In genomic region chr1:220764757-220765156, GRCh38 we compare ENCODE assay signal across 21 cellular contexts. TPM values are rescaled to one million over a fixed set of nuclear protein-coding genes. Genes with fewer than 3 reads are reported as not detected.
DNase-seq lines count a peak whose midpoint lies in the region; TF ChIP-seq lines count a peak whose summit lies in the region.
"Had no signal": no experiment of that assay in that cellular context is flagged by ENCODE, and none has a peak within 500 bp of the region (broad histone marks: within the 10 kb centered on the region; RNA-seq: fewer than 3 reads in every experiment).

No MANE protein-coding gene starts in this region.

- H3K4ac ChIP-seq in trophoblast cell (ENCODE audit: low read depth, low read length): no peak overlapping the region

- H4K91ac ChIP-seq in trophoblast cell (ENCODE audit: low read depth, low read length): no peak overlapping the region

- DNase-seq in cardiac muscle cell (ENCODE audit: low read depth in 1 of 2, low spot score in 1 of 2) (no peak), left ventricle myocardium inferior (no peak), colonic mucosa (peak; percentile 6), trophoblast cell (no peak), DMS153 (lab: John Stamatoyannopoulos, UW) (no peak), SIG-M5 treated with dmso at 0.1 percent for 504 hours (lab: John Stamatoyannopoulos, UW; ENCODE audit: unreplicated experiment) (no peak)
- DNase-seq in activated CD4-positive, alpha-beta T cell treated with anti-CD3 and anti-CD28 coated beads for 1 hour: no peak
- DNase-seq: CD4-positive, CD25-positive, alpha-beta regulatory T cell; CD8-positive, alpha-beta T cell; DMS 273 treated with DMSO at 0.1 percent for 48 hours; DMS53; DMS79 treated with DMSO at 0.1 percent for 48 hours; GF-D8; GOT3; HFFc6 had no signal

- no CpG with 5 or more reads among the region's 3 CpGs for WGBS in trophoblast cell (ENCODE audit: extremely low coverage, insufficient coverage, insufficient read length)

- H2BK120ac ChIP-seq in trophoblast cell (ENCODE audit: insufficient read depth, low read length, poor library complexity): no peak overlapping the region

- no peaks in the 10 kb centered on the region for H3K79me2 ChIP-seq in trophoblast cell (ENCODE audit: control insufficient read depth, insufficient read depth, low read length, poor library complexity)

- H3K9me3 ChIP-seq in cardiac muscle cell (ENCODE audit: low read depth): no peaks in the 10 kb centered on the region
- H3K9me3 ChIP-seq in left ventricle myocardium inferior (replicated peaks): no peaks in the 10 kb centered on the region
- no peaks in the 10 kb centered on the region for H3K9me3 ChIP-seq in colonic mucosa
- no peaks in the 10 kb centered on the region for H3K9me3 ChIP-seq in trophoblast cell (ENCODE audit: insufficient read depth, low read depth, low read length)
- H3K9me3 ChIP-seq in subcutaneous abdominal adipose tissue (ENCODE audit: control insufficient read depth in 5 of 5, low read length in 5 of 5): no peaks in the 10 kb centered on the region
- H3K9me3 ChIP-seq: HAP-1 had no signal

- H3K4me1 ChIP-seq in cardiac muscle cell (ENCODE audit: low read depth) (peaks cover 25% of the 10 kb centered on the region), left ventricle myocardium inferior (peaks cover 44% of the 10 kb centered on the region), colonic mucosa (peaks cover 4% of the 10 kb centered on the region), trophoblast cell (ENCODE audit: control insufficient read depth in 1 of 2, insufficient read depth in 2 of 2, low read length in 2 of 2) (peaks cover 0 to 4% of the 10 kb centered on the region in 2 experiments), subcutaneous abdominal adipose tissue (ENCODE audit: control insufficient read depth in 5 of 5, insufficient read depth in 5 of 5, low read length in 5 of 5) (peaks cover 0 to 24% (median 11%) of the 10 kb centered on the region in 5 donors)
- H3K4me1 ChIP-seq: HAP-1 had no signal

- H3K27ac ChIP-seq in cardiac muscle cell (peak overlapping the region; percentile 29), left ventricle myocardium inferior (replicated peaks) (no peak overlapping the region), colonic mucosa (no peak overlapping the region), trophoblast cell (ENCODE audit: low read depth, low read length) (no peak overlapping the region), subcutaneous abdominal adipose tissue (ENCODE audit: low read depth, low read length) (peak overlapping the region; percentile 40)
- H3K27ac ChIP-seq: 22Rv1, BLaER1, C4-2B had no signal

- H3K14ac ChIP-seq in trophoblast cell (ENCODE audit: low read length): no peak overlapping the region

- H2AFZ ChIP-seq in trophoblast cell (ENCODE audit: insufficient read depth, low read length, poor library complexity): no peak overlapping the region

- H3K36me3 ChIP-seq in cardiac muscle cell: peaks cover 7% of the 10 kb centered on the region
- H3K36me3 ChIP-seq in left ventricle myocardium inferior: peaks cover 59% of the 10 kb centered on the region
- no peaks in the 10 kb centered on the region for H3K36me3 ChIP-seq in colonic mucosa
- peaks cover 3% of the 10 kb centered on the region in 2 experiments for H3K36me3 ChIP-seq in trophoblast cell (ENCODE audit: control insufficient read depth in 1 of 2, insufficient read depth in 2 of 2, low read length in 2 of 2)
- peaks cover 3 to 46% (median 25%) of the 10 kb centered on the region in 5 donors for H3K36me3 ChIP-seq in subcutaneous abdominal adipose tissue (ENCODE audit: control insufficient read depth in 5 of 5, insufficient read depth in 5 of 5, low read length in 5 of 5)
- H3K36me3 ChIP-seq: BLaER1, HAP-1 had no signal

- H3K4me2 ChIP-seq in trophoblast cell (ENCODE audit: low read length): no peak overlapping the region
- H3K4me2 ChIP-seq: BLaER1 had no signal

- H3K4me3 ChIP-seq in cardiac muscle cell (no peak overlapping the region), left ventricle myocardium inferior (no peak overlapping the region), colonic mucosa (no peak overlapping the region), trophoblast cell (ENCODE audit: low read depth, low read length) (no peak overlapping the region), subcutaneous abdominal adipose tissue (ENCODE audit: low read depth in 1 of 5, low read length in 5 of 5) (no peak overlapping the region)
- H3K4me3 ChIP-seq: BLaER1, HAP-1 had no signal

- no peak overlapping the region for H2AK5ac ChIP-seq in trophoblast cell (ENCODE audit: low read length)

- H3K79me1 ChIP-seq in trophoblast cell (ENCODE audit: low read length): no peaks in the 10 kb centered on the region

- no peaks in the 10 kb centered on the region for H3K27me3 ChIP-seq in cardiac muscle cell
- H3K27me3 ChIP-seq in left ventricle myocardium inferior (ENCODE audit: low read depth): no peaks in the 10 kb centered on the region
- no peaks in the 10 kb centered on the region for H3K27me3 ChIP-seq in colonic mucosa
- no peaks in the 10 kb centered on the region for H3K27me3 ChIP-seq in trophoblast cell (ENCODE audit: insufficient read depth, low read length)
- no peaks in the 10 kb centered on the region for H3K27me3 ChIP-seq in subcutaneous abdominal adipose tissue (ENCODE audit: control insufficient read depth in 5 of 5, insufficient read depth in 4 of 5, low read length in 5 of 5)
- H3K27me3 ChIP-seq: BLaER1 had no signal

- H3K9ac ChIP-seq in colonic mucosa (ENCODE audit: low read depth in 2 of 2, low read length in 2 of 2) (no peak overlapping the region), trophoblast cell (ENCODE audit: low read length) (no peak overlapping the region), subcutaneous abdominal adipose tissue (ENCODE audit: low read length in 5 of 5) (no peak overlapping the region)
- H3K9ac ChIP-seq: BLaER1 had no signal

- H4K8ac ChIP-seq in trophoblast cell (ENCODE audit: low read depth, low read length): no peak overlapping the region

- no peak for TF ChIP-seq CTCF in cardiac muscle cell (IDR thresholded peaks at IDR 0.05; ENCODE audit: low read depth, low read length)
- TF ChIP-seq CTCF in left ventricle myocardium inferior (IDR thresholded peaks at IDR 0.05; ENCODE audit: borderline replicate concordance): no peak
- TF ChIP-seq CTCF in colonic mucosa (IDR thresholded peaks at IDR 0.05): no peak

- H3K18ac ChIP-seq in trophoblast cell (ENCODE audit: low read length): no peak overlapping the region

- peak overlapping the region; percentile 26 for H4K12ac ChIP-seq in trophoblast cell (ENCODE audit: low read depth, low read length)

- intact Hi-C loops in left ventricle myocardium inferior (cut with micrococcal nuclease) (no loop called here), colonic mucosa (cut with DNase I) (no loop called here)

- H2BK12ac ChIP-seq in trophoblast cell (ENCODE audit: low read length): no peak overlapping the region

- H3K23ac ChIP-seq in trophoblast cell (ENCODE audit: low read length): no peak overlapping the region

- H2BK5ac ChIP-seq in trophoblast cell (ENCODE audit: low read depth, low read length, poor library complexity): no peak overlapping the region

RNA-seq across cellular contexts. Expression of gene MTARC2, which starts 16.6 kb away (rescaled TPM):
- total RNA-seq in cardiac muscle cell: 36.4 and 38.1 TPM in 2 replicates
- polyA plus RNA-seq in cardiac muscle cell: 54.5 and 58.2 TPM in 2 replicates
- 22.6 TPM for total RNA-seq in left ventricle myocardium inferior
- total RNA-seq in colonic mucosa: 10 to 100 TPM; 28.1 to 32.3 TPM
- polyA plus RNA-seq in trophoblast cell (2013): 5.5 and 5.6 TPM in 2 replicates
- total RNA-seq: CD4-positive, CD25-positive, alpha-beta regulatory T cell; CD8-positive, alpha-beta T cell; G401 had no signal
- polyA plus RNA-seq: CD4-positive, CD25-positive, alpha-beta regulatory T cell had no signal

RNA-seq across cellular contexts. Expression of gene MTARC1, which starts 22.0 kb away (rescaled TPM):
- 4.5 and 5.5 TPM in 2 replicates for total RNA-seq in cardiac muscle cell
- polyA plus RNA-seq in cardiac muscle cell: 15.8 and 16.3 TPM in 2 replicates
- total RNA-seq in left ventricle myocardium inferior: 8.3 TPM
- 10 to 100 TPM; 33.6 to 37.0 TPM for total RNA-seq in colonic mucosa
- polyA plus RNA-seq in trophoblast cell (2013): 25.0 and 26.3 TPM in 2 replicates
- total RNA-seq: CD4-positive, CD25-positive, alpha-beta regulatory T cell; CD8-positive, alpha-beta T cell; G401 had no signal
- polyA plus RNA-seq: CD4-positive, CD25-positive, alpha-beta regulatory T cell had no signal

Comparison
In these comparisons a context has a peak if more than half of its experiments do, and no peak if none do; other contexts are left out.
1. H3K27ac ChIP-seq: peak in cardiac muscle cell (single experiment) and subcutaneous abdominal adipose tissue (single experiment); none in left ventricle myocardium inferior (single experiment), colonic mucosa (single experiment) and trophoblast cell (single experiment).